In genomic region chr11:66529069-66529468, GRCh38 we compare ENCODE assay signal across 35 cellular contexts. TPM values are rescaled to one million over a fixed set of nuclear protein-coding genes. Genes with fewer than 3 reads are reported as not detected.
"Had no signal": no experiment of that assay in that cellular context is flagged by ENCODE, and none has a peak within 500 bp of the region (broad histone marks: within the 10 kb centered on the region; RNA-seq: fewer than 3 reads in every experiment).

No MANE protein-coding gene starts in this region.

- H3K27ac ChIP-seq: brain microvascular endothelial cell, left lung, lower lobe of right lung, neutrophil, parathyroid adenoma, psoas muscle, uterus had no signal

- H3K4me3 Mint-ChIP-seq: activated CD4-positive, alpha-beta memory T cell treated with anti-CD3 and anti-CD28 coated beads, Interleukin-2, amount 10 ng/mL, durations not matched to agents 7 days and 5 days; activated CD4-positive, alpha-beta T cell treated with anti-CD3 and anti-CD28 coated beads, Interleukin-2, amount 10 ng/mL, durations not matched to agents 7 days and 5 days; activated CD8-positive, alpha-beta memory T cell treated with anti-CD3 and anti-CD28 coated beads, Interleukin-2, amount 10 ng/mL, durations not matched to agents 7 days and 5 days; activated naive CD8-positive, alpha-beta T cell treated with anti-CD3 and anti-CD28 coated beads for 36 hours; effector memory CD8-positive, alpha-beta T cell; natural killer cell; stimulated activated memory B cell treated with anti-CD40 and anti-IgM and Interleukin-4, amounts not matched to agents 10 μg/mL and 1 μg/mL and 100 μg/mL, for 72 hours; stimulated activated naive CD8-positive, alpha-beta T cell treated with anti-CD3 and anti-CD28 coated beads, Interleukin-15, amount 100 ng/mL, for 72 hours; T-cell; type B pancreatic cell had no signal

- H3K9ac ChIP-seq: parathyroid adenoma had no signal

- FAIRE-seq: astrocyte, islet of Langerhans, TTC549 had no signal

- H3K27ac Mint-ChIP-seq: activated CD4-positive, alpha-beta memory T cell treated with anti-CD3 and anti-CD28 coated beads, Interleukin-2, amount 10 ng/mL, durations not matched to agents 7 days and 5 days; activated CD4-positive, alpha-beta T cell treated with anti-CD3 and anti-CD28 coated beads, Interleukin-2, amount 10 ng/mL, durations not matched to agents 7 days and 5 days; activated CD8-positive, alpha-beta memory T cell treated with anti-CD3 and anti-CD28 coated beads, Interleukin-2, amount 10 ng/mL, durations not matched to agents 7 days and 5 days; activated naive CD8-positive, alpha-beta T cell treated with anti-CD3 and anti-CD28 coated beads for 36 hours; activated T-helper 2 cell treated with anti-CD3 and anti-CD28 coated beads, Interferon-gamma antibody, Interleukin-2, Interleukin-4, amounts not matched to agents 10 μg/mL and 5 μg/mL and 100 μg/mL, durations not matched to agents 14 hours and 24 hours and 36 hours; natural killer cell; stimulated activated memory B cell treated with anti-CD40 and anti-IgM and Interleukin-4, amounts not matched to agents 10 μg/mL and 1 μg/mL and 100 μg/mL, for 72 hours; T-cell; type B pancreatic cell had no signal

- H3K4me3 ChIP-seq: left lung, lower lobe of right lung, psoas muscle, smooth muscle cell, uterus had no signal

- H3K4me1 ChIP-seq: left lung, lower lobe of right lung, parathyroid adenoma, uterus had no signal

- H3K27me3 Mint-ChIP-seq: activated CD4-positive, alpha-beta memory T cell treated with anti-CD3 and anti-CD28 coated beads, Interleukin-2, amount 10 ng/mL, durations not matched to agents 7 days and 5 days; activated CD4-positive, alpha-beta T cell treated with anti-CD3 and anti-CD28 coated beads, Interleukin-2, amount 10 ng/mL, durations not matched to agents 7 days and 5 days; activated CD8-positive, alpha-beta memory T cell treated with anti-CD3 and anti-CD28 coated beads, Interleukin-2, amount 10 ng/mL, durations not matched to agents 7 days and 5 days; activated naive CD8-positive, alpha-beta T cell treated with anti-CD3 and anti-CD28 coated beads for 36 hours; effector memory CD8-positive, alpha-beta T cell; stimulated activated memory B cell treated with anti-CD40 and anti-IgM and Interleukin-4, amounts not matched to agents 10 μg/mL and 1 μg/mL and 100 μg/mL, for 72 hours; stimulated activated naive CD8-positive, alpha-beta T cell treated with anti-CD3 and anti-CD28 coated beads, Interleukin-15, amount 100 ng/mL, for 72 hours; T-cell; type B pancreatic cell had no signal

- DNase-seq: activated CD4-positive, alpha-beta memory T cell treated with anti-CD3 and anti-CD28 coated beads, Interleukin-2, amount 10 ng/mL, durations not matched to agents 7 days and 5 days; activated CD4-positive, alpha-beta T cell treated with anti-CD3 and anti-CD28 coated beads for 1 hour; activated CD4-positive, alpha-beta T cell treated with anti-CD3 and anti-CD28 coated beads, Interleukin-2, amount 10 ng/mL, durations not matched to agents 7 days and 5 days; activated CD8-positive, alpha-beta memory T cell treated with anti-CD3 and anti-CD28 coated beads, Interleukin-2, amount 10 ng/mL, durations not matched to agents 7 days and 5 days; activated naive CD8-positive, alpha-beta T cell treated with anti-CD3 and anti-CD28 coated beads for 36 hours; activated T-cell treated with anti-CD3 and anti-CD28 coated beads, Interleukin-2, amount 50 U/mL, for 48 hours; brain microvascular endothelial cell; cortex of kidney; effector memory CD8-positive, alpha-beta T cell; foreskin fibroblast; head of caudate nucleus; hypothalamus; lower lobe of right lung; mesenchymal stem cell; natural killer cell; psoas muscle; stimulated activated CD4-positive, alpha-beta T cell treated with anti-CD3 and anti-CD28 coated beads, Interleukin-1b, Interleukin-23, amount 100 ng/mL, for 48 hours; stimulated activated CD4-positive, alpha-beta T cell treated with anti-CD3 and anti-CD28 coated beads, Interleukin-4, amount 100 ng/mL, for 4 hours; stimulated activated CD8-positive, alpha-beta memory T cell treated with anti-CD3 and anti-CD28 coated beads, Interleukin-4, amount 100 ng/mL, for 48 hours; stimulated activated naive CD8-positive, alpha-beta T cell treated with anti-CD3 and anti-CD28 coated beads, Interleukin-15, amount 100 ng/mL, for 72 hours; substantia nigra; T-cell; uterus had no signal

- H2AFZ ChIP-seq: parathyroid adenoma had no signal

- H3K79me2 ChIP-seq: parathyroid adenoma had no signal

- H3K4me1 Mint-ChIP-seq: activated CD4-positive, alpha-beta memory T cell treated with anti-CD3 and anti-CD28 coated beads, Interleukin-2, amount 10 ng/mL, durations not matched to agents 7 days and 5 days; activated CD4-positive, alpha-beta T cell treated with anti-CD3 and anti-CD28 coated beads, Interleukin-2, amount 10 ng/mL, durations not matched to agents 7 days and 5 days; activated CD8-positive, alpha-beta memory T cell treated with anti-CD3 and anti-CD28 coated beads, Interleukin-2, amount 10 ng/mL, durations not matched to agents 7 days and 5 days; activated naive CD8-positive, alpha-beta T cell treated with anti-CD3 and anti-CD28 coated beads for 36 hours; T-cell had no signal

- H3K36me3 ChIP-seq: brain microvascular endothelial cell, uterus had no signal

- H3K9me3 Mint-ChIP-seq: activated CD4-positive, alpha-beta memory T cell treated with anti-CD3 and anti-CD28 coated beads, Interleukin-2, amount 10 ng/mL, durations not matched to agents 7 days and 5 days; activated CD4-positive, alpha-beta T cell treated with anti-CD3 and anti-CD28 coated beads, Interleukin-2, amount 10 ng/mL, durations not matched to agents 7 days and 5 days; activated naive CD8-positive, alpha-beta T cell treated with anti-CD3 and anti-CD28 coated beads for 36 hours; activated T-helper 2 cell treated with anti-CD3 and anti-CD28 coated beads, Interferon-gamma antibody, Interleukin-2, Interleukin-4, amounts not matched to agents 10 μg/mL and 5 μg/mL and 100 μg/mL, durations not matched to agents 14 hours and 24 hours and 36 hours; effector memory CD8-positive, alpha-beta T cell; natural killer cell; stimulated activated memory B cell treated with anti-CD40 and anti-IgM and Interleukin-4, amounts not matched to agents 10 μg/mL and 1 μg/mL and 100 μg/mL, for 72 hours; stimulated activated naive CD8-positive, alpha-beta T cell treated with anti-CD3 and anti-CD28 coated beads, Interleukin-15, amount 100 ng/mL, for 72 hours; T-cell; type B pancreatic cell had no signal

- H3K4me2 ChIP-seq: smooth muscle cell had no signal

- H3K27me3 ChIP-seq: brain microvascular endothelial cell, left lung, neutrophil, uterus had no signal

- ATAC-seq: activated CD8-positive, alpha-beta memory T cell treated with anti-CD3 and anti-CD28 coated beads, Interleukin-2, amount 10 ng/mL, durations not matched to agents 7 days and 5 days; effector memory CD8-positive, alpha-beta T cell; left lung; natural killer cell; psoas muscle; stimulated activated memory B cell treated with anti-CD40 and anti-IgM and Interleukin-4, amounts not matched to agents 10 μg/mL and 1 μg/mL and 100 μg/mL, for 72 hours; stimulated activated naive CD8-positive, alpha-beta T cell treated with anti-CD3 and anti-CD28 coated beads, Interleukin-15, amount 100 ng/mL, for 72 hours; T-cell had no signal

- H3K9me3 ChIP-seq: left lung, lower lobe of right lung, neutrophil, psoas muscle, uterus had no signal

- H3K36me3 Mint-ChIP-seq: activated naive CD8-positive, alpha-beta T cell treated with anti-CD3 and anti-CD28 coated beads for 36 hours; natural killer cell had no signal

RNA-seq across cellular contexts. Expression of gene ACTN3, which starts 17.6 kb away (rescaled TPM):
- total RNA-seq: astrocyte, mononuclear cell, smooth muscle cell had no signal

RNA-seq across cellular contexts. Expression of gene CTSF, which starts 39.3 kb away (rescaled TPM):
- total RNA-seq: chondrocyte had no signal
